ENCODE assay signal across 20 cellular contexts in genomic region chr11:45366839-45367238, GRCh38.
DNase-seq lines count a peak whose midpoint lies in the region; ATAC-seq, FAIRE-seq and TF ChIP-seq lines count a peak whose summit lies in the region.
"Had no signal": no experiment of that assay in that cellular context is flagged by ENCODE, and none has a peak within 500 bp of the region (broad histone marks: within the 10 kb centered on the region; RNA-seq: fewer than 3 reads in every experiment).

No MANE protein-coding gene starts in this region.

- H3K9me1 ChIP-seq in endothelial cell of umbilical vein (replicated peaks; ENCODE audit: control insufficient read depth, extremely low read depth, insufficient read depth, low read length), result no peaks in the 10 kb centered on the region

- CTCF ChIA-PET in endothelial cell of umbilical vein (lab: Charles Lee), result interaction anchor here (1.0 to 9.2 kb wide), 5 partner anchors 9 to 405 kb away, joined by 3 to 349 read pairs (median 3); no protein-coding TSS in a partner anchor

- H3K4me3 ChIP-seq in endothelial cell of umbilical vein (replicated peaks in 1 of 3; ENCODE audit: insufficient read depth in 1 of 3, low read depth in 1 of 3, low read length in 3 of 3) (no peak overlapping the region), upper lobe of left lung (peak overlapping the region in 1 of 4 donors; percentile 8)
- H3K4me3 ChIP-seq: K562 had no signal

- no peaks in the 10 kb centered on the region for H3K79me2 ChIP-seq in endothelial cell of umbilical vein (ENCODE audit: control insufficient read depth, insufficient read depth, low read length)

- TF ChIP-seq POLR2A in endothelial cell of umbilical vein (IDR thresholded peaks at IDR 0.05; ENCODE audit: low read depth, low read length) (no peak), upper lobe of left lung (IDR thresholded peaks at IDR 0.05) (no peak)

- 68 to 70% methylated on average over 6 of the region's 6 CpGs for WGBS in upper lobe of left lung, 2 donors

- H3K4me1 ChIP-seq in endothelial cell of umbilical vein (ENCODE audit: control insufficient read depth, extremely low read depth, insufficient read depth, low read length) (no peaks in the 10 kb centered on the region), upper lobe of left lung (peaks cover 3 to 21% (median 11%) of the 10 kb centered on the region in 4 donors)

- intact Hi-C loops in endothelial cell of umbilical vein (cut with micrococcal nuclease), result no loop called here

- H3K27ac ChIP-seq in endothelial cell of umbilical vein (ENCODE audit: insufficient read depth, low read depth, low read length) (no peak overlapping the region), upper lobe of left lung (peak overlapping the region in 3 of 4 donors; percentile 62 to 75 (median 74))
- H3K27ac ChIP-seq: 22Rv1 had no signal

- no peak for TF ChIP-seq EP300 in upper lobe of left lung (IDR thresholded peaks at IDR 0.05)

- DNase-seq in DMS153 (lab: John Stamatoyannopoulos, UW), result peak; percentile 29
- no peak for DNase-seq in DMS153 treated with DMSO at 0.1 percent for 48 hours (lab: John Stamatoyannopoulos, UW; ENCODE audit: unreplicated experiment)
- peak; percentile 22 for DNase-seq in activated effector memory CD4-positive, alpha-beta T cell treated with anti-CD3 and anti-CD28 coated beads, Interleukin-2, amount 50 U/mL, for 16 hours
- DNase-seq in activated effector memory CD4-positive, alpha-beta T cell treated with Interleukin-2 at 50 U/mL for 16 hours, result no peak
- no peak for DNase-seq in endothelial cell of umbilical vein (ENCODE audit: low read depth, low spot score)
- DNase-seq in upper lobe of left lung, result no peak
- no peak for DNase-seq in amniotic stem cell (lab: John Stamatoyannopoulos, UW)
- DNase-seq: COR-L47, DMS53, NCI-H1105, NCI-H1694 treated with DMSO at 0.1 percent for 48 hours, NCI-H2107, NCI-H446 treated with DMSO at 0.1 percent for 48 hours, NCI-H774 had no signal

- no peak overlapping the region for H2AFZ ChIP-seq in endothelial cell of umbilical vein (ENCODE audit: low read depth, low read length)

- H4K20me1 ChIP-seq in endothelial cell of umbilical vein (replicated peaks; ENCODE audit: control insufficient read depth, extremely low read depth, insufficient read depth, low read length), result no peaks in the 10 kb centered on the region

- no peak overlapping the region for H3K4me2 ChIP-seq in endothelial cell of umbilical vein (ENCODE audit: insufficient read depth, low read length)

- POLR2A ChIA-PET in endothelial cell of umbilical vein (lab: Charles Lee), result no interaction called here

- H3K36me3 ChIP-seq in endothelial cell of umbilical vein (ENCODE audit: control insufficient read depth in 2 of 2, extremely low read depth in 1 of 2, insufficient read depth in 2 of 2, low read length in 2 of 2) (no peaks in the 10 kb centered on the region), upper lobe of left lung (no peaks in the 10 kb centered on the region)

- TF ChIP-seq CTCF in endothelial cell of umbilical vein (IDR thresholded peaks at IDR 0.05; ENCODE audit: extremely low read depth in 1 of 2, insufficient read depth in 1 of 2, low read depth in 1 of 2, low read length in 2 of 2), result no peak
- TF ChIP-seq CTCF in upper lobe of left lung (IDR thresholded peaks at IDR 0.05), result no peak

- dilution Hi-C loops in endothelial cell of umbilical vein (cut with MboI; ENCODE audit: extremely low pct_ligation_motif_present, low sequenced_read_pairs), result no loop called here

- no peak overlapping the region for H3K9ac ChIP-seq in endothelial cell of umbilical vein (replicated peaks; ENCODE audit: extremely low read depth, insufficient read depth, low read length)

- ATAC-seq in upper lobe of left lung (ENCODE audit: low FRiP score in 2 of 2) (no peak), GM21381 (IDR thresholded peaks at IDR 0.05; ENCODE audit: unreplicated experiment) (no peak)
- ATAC-seq: K562 had no signal

- no peak for FAIRE-seq in endothelial cell of umbilical vein (lab: Jason Lieb, UNC)
- FAIRE-seq: GM12892, GM18507, K562, RCC 7860 had no signal

- no TSS peak for BruUV-seq in endothelial cell of umbilical vein (replicated peaks; lab: Mats Ljungman, UMichigan)

- H3K27me3 ChIP-seq in endothelial cell of umbilical vein (ENCODE audit: control insufficient read depth in 2 of 2, insufficient read depth in 2 of 2, low read length in 2 of 2), result peaks cover 14 to 19% of the 10 kb centered on the region in 2 experiments
- no peaks in the 10 kb centered on the region for H3K27me3 ChIP-seq in upper lobe of left lung

- H3K9me3 ChIP-seq in endothelial cell of umbilical vein (replicated peaks; ENCODE audit: control insufficient read depth, insufficient read depth, low read length) (no peaks in the 10 kb centered on the region), upper lobe of left lung (no peaks in the 10 kb centered on the region)

TF ChIP-seq in endothelial cell of umbilical vein, 7 proteins besides CTCF, POLR2A, EP300 and RAD21:
- no peak for TF ChIP-seq MAX (IDR thresholded peaks at IDR 0.05; ENCODE audit: insufficient read depth, insufficient read length)
- peak; percentile 26 for TF ChIP-seq EZH2 (IDR thresholded peaks at IDR 0.05; ENCODE audit: borderline replicate concordance, low read depth, low read length, severe bottlenecking)

Comparison
In these comparisons a context has a peak if more than half of its experiments do, and no peak if none do; other contexts are left out.
1. DNase-seq: peak in DMS153 (single experiment) and activated effector memory CD4-positive, alpha-beta T cell treated with anti-CD3 and anti-CD28 coated beads, Interleukin-2, amount 50 U/mL, for 16 hours (single experiment); none in DMS153 treated with DMSO at 0.1 percent for 48 hours (single experiment), activated effector memory CD4-positive, alpha-beta T cell treated with Interleukin-2 at 50 U/mL for 16 hours (single experiment), endothelial cell of umbilical vein (single experiment), upper lobe of left lung (0 of 2) and amniotic stem cell (single experiment).